9 cellular contexts compared by ENCODE assay signal in genomic region chr1:85992756-85993155, GRCh38.
DNase-seq lines count a peak whose midpoint lies in the region; ATAC-seq and TF ChIP-seq lines count a peak whose summit lies in the region.
"Had no signal": no experiment of that assay in that cellular context is flagged by ENCODE, and none has a peak within 500 bp of the region (broad histone marks: within the 10 kb centered on the region; RNA-seq: fewer than 3 reads in every experiment).

No MANE protein-coding gene starts in this region.

- H3K18ac ChIP-seq in IMR-90 (ENCODE audit: low read depth, low read length) = peak overlapping the region; percentile 85
- no peak overlapping the region for H3K18ac ChIP-seq in neuronal stem cell (ENCODE audit: low read length)

- no TSS peak for BruUV-seq in IMR-90 (replicated peaks; lab: Mats Ljungman, UMichigan)

- H3K9me3 ChIP-seq in IMR-90 (ENCODE audit: control insufficient read depth, insufficient read depth, low read length) = no peaks in the 10 kb centered on the region
- no peaks in the 10 kb centered on the region for H3K9me3 ChIP-seq in aorta (ENCODE audit: control insufficient read depth, low read length)
- H3K9me3 ChIP-seq in naive thymus-derived CD4-positive, alpha-beta T cell (ENCODE audit: control insufficient read depth in 2 of 3, low read length in 3 of 3) = no peaks in the 10 kb centered on the region
- no peaks in the 10 kb centered on the region for H3K9me3 ChIP-seq in neuronal stem cell (replicated peaks in 1 of 2; ENCODE audit: control insufficient read depth in 2 of 2, insufficient read depth in 1 of 2, low read depth in 1 of 2, low read length in 2 of 2)

- no peak for TF ChIP-seq CTCF in IMR-90 (conservative IDR thresholded peaks at IDR 0.05; ENCODE audit: low read depth, low read length)

- H2BK5ac ChIP-seq in IMR-90 (ENCODE audit: low read depth, low read length, poor library complexity, severe bottlenecking) (peak overlapping the region; percentile 76), neuronal stem cell (ENCODE audit: low read length) (no peak overlapping the region)

- H2BK120ac ChIP-seq in IMR-90 (ENCODE audit: low read depth, low read length) = peak overlapping the region; percentile 16; the same call in 1 of the 2 replicates
- H2BK120ac ChIP-seq in neuronal stem cell (ENCODE audit: low read depth, low read length) = no peak overlapping the region

- no peak overlapping the region for H2AK9ac ChIP-seq in IMR-90 (replicated peaks; ENCODE audit: low read depth, low read length, poor library complexity)

- no peaks in the 10 kb centered on the region for H3K79me1 ChIP-seq in IMR-90 (ENCODE audit: low read depth in 1 of 2, low read length in 2 of 2)
- no peaks in the 10 kb centered on the region for H3K79me1 ChIP-seq in neuronal stem cell (ENCODE audit: low read depth, low read length)

- H2BK15ac ChIP-seq in IMR-90 (ENCODE audit: low read depth, low read length) = no peak overlapping the region; the same call in 2 of the 3 replicates
- H2BK15ac ChIP-seq in neuronal stem cell (ENCODE audit: low read length) = no peak overlapping the region

- H3K9ac ChIP-seq in IMR-90 (ENCODE audit: low read depth, low read length) (no peak overlapping the region), neuronal stem cell (ENCODE audit: low read depth, low read length, poor library complexity) (no peak overlapping the region)

- no peak overlapping the region for H3K4me3 Mint-ChIP-seq in naive thymus-derived CD4-positive, alpha-beta T cell
- H3K4me3 Mint-ChIP-seq: T-helper 1 cell treated with Interleukin-12 subunit alpha and Interleukin-12 subunit beta and Interleukin-4 antibody, amounts not matched to agents 30 μg/mL and 1 μg/mL, for 36 hours had no signal

- H3K4me1 Mint-ChIP-seq in naive thymus-derived CD4-positive, alpha-beta T cell = no peaks in the 10 kb centered on the region

- H3K23ac ChIP-seq in IMR-90 (ENCODE audit: low read depth, low read length) = no peak overlapping the region
- no peak overlapping the region for H3K23ac ChIP-seq in neuronal stem cell (ENCODE audit: low read depth, low read length, poor library complexity)

- H3K36me3 Mint-ChIP-seq in naive thymus-derived CD4-positive, alpha-beta T cell = no peaks in the 10 kb centered on the region

- H4K20me1 ChIP-seq in IMR-90 (ENCODE audit: insufficient read depth, low read length) = no peaks in the 10 kb centered on the region

- H2AFZ ChIP-seq in IMR-90 (replicated peaks; ENCODE audit: low read length, poor library complexity) = no peak overlapping the region
- no peak overlapping the region for H2AFZ ChIP-seq in neuronal stem cell (ENCODE audit: low read length)

- H3K4me1 ChIP-seq in IMR-90 (ENCODE audit: control insufficient read depth, insufficient read depth, low read length) (no peaks in the 10 kb centered on the region), aorta (ENCODE audit: control insufficient read depth in 1 of 2, insufficient read depth in 2 of 2, low read length in 2 of 2) (no peaks in the 10 kb centered on the region), neuronal stem cell (ENCODE audit: control insufficient read depth in 2 of 2, insufficient read depth in 1 of 2, low read depth in 1 of 2, low read length in 2 of 2) (no peaks in the 10 kb centered on the region)
- H3K4me1 ChIP-seq in naive thymus-derived CD4-positive, alpha-beta T cell (ENCODE audit: control insufficient read depth in 2 of 2, insufficient read depth in 2 of 2, low read length in 2 of 2) = no peaks in the 10 kb centered on the region

- DNase-seq in ELR (ENCODE audit: low read depth) (peak; percentile 24), IMR-90 (peak; percentile 76), fibroblast of gingiva (ENCODE audit: low read depth) (peak; percentile 48), NCI-H2196 treated with DMSO at 0.1 percent for 48 hours (lab: John Stamatoyannopoulos, UW; ENCODE audit: unreplicated experiment) (no peak), aorta (no peak), neuronal stem cell (ENCODE audit: low spot score) (no peak)
- DNase-seq in naive thymus-derived CD4-positive, alpha-beta T cell = no peak

- CTCF ChIA-PET in IMR-90 (lab: Yijun Ruan, JAX) = interaction anchor here (1.5 kb wide), 1 partner anchor 81 kb away, joined by 4 read pairs; no protein-coding TSS in a partner anchor
- CTCF ChIA-PET in naive thymus-derived CD4-positive, alpha-beta T cell (lab: Charles Lee) = no interaction called here

- no peak overlapping the region for H4K8ac ChIP-seq in IMR-90 (ENCODE audit: low read depth in 2 of 2, low read length in 2 of 2)
- no peak overlapping the region for H4K8ac ChIP-seq in neuronal stem cell (ENCODE audit: low read depth, low read length)

- H3K56ac ChIP-seq in IMR-90 (ENCODE audit: extremely low read depth, insufficient read depth, low read length) = no peak overlapping the region

- H3K9me3 Mint-ChIP-seq in naive thymus-derived CD4-positive, alpha-beta T cell = peaks cover 0 to 5% (median 0%) of the 10 kb centered on the region in 11 donors
- H3K9me3 Mint-ChIP-seq: T-helper 1 cell treated with Interleukin-12 subunit alpha and Interleukin-12 subunit beta and Interleukin-4 antibody, amounts not matched to agents 30 μg/mL and 1 μg/mL, for 36 hours had no signal

- H2AK5ac ChIP-seq in IMR-90 (ENCODE audit: low read depth, low read length) (no peak overlapping the region), neuronal stem cell (ENCODE audit: low read depth, low read length) (no peak overlapping the region)

- no peaks in the 10 kb centered on the region for H3K27me3 ChIP-seq in IMR-90 (ENCODE audit: control insufficient read depth, insufficient read depth, low read length)
- H3K27me3 ChIP-seq in aorta (ENCODE audit: control insufficient read depth in 1 of 2, insufficient read depth in 2 of 2, low read length in 1 of 2) = no peaks in the 10 kb centered on the region
- H3K27me3 ChIP-seq in naive thymus-derived CD4-positive, alpha-beta T cell (ENCODE audit: control insufficient read depth in 2 of 2, insufficient read depth in 2 of 2, low read length in 2 of 2) = no peaks in the 10 kb centered on the region
- H3K27me3 ChIP-seq in neuronal stem cell (ENCODE audit: control insufficient read depth in 3 of 3, insufficient read depth in 3 of 3, low read depth in 1 of 3, low read length in 3 of 3) = no peaks in the 10 kb centered on the region

- H3K14ac ChIP-seq in IMR-90 (replicated peaks; ENCODE audit: low read depth, low read length) (no peak overlapping the region), neuronal stem cell (ENCODE audit: low read length) (no peak overlapping the region)

- H3K27ac ChIP-seq in IMR-90 (ENCODE audit: insufficient read depth, low read length) = peak overlapping the region; percentile 68; the same call in 1 of the 2 replicates
- H3K27ac ChIP-seq in aorta (ENCODE audit: low read depth in 1 of 2, low read length in 2 of 2) = no peak overlapping the region
- no peak overlapping the region for H3K27ac ChIP-seq in naive thymus-derived CD4-positive, alpha-beta T cell (ENCODE audit: low read depth, low read length)
- H3K27ac ChIP-seq in neuronal stem cell (replicated peaks; ENCODE audit: low read length) = no peak overlapping the region

- POLR2A ChIA-PET in IMR-90 (lab: Charles Lee; ENCODE audit: unreplicated experiment) = no interaction called here
- POLR2A ChIA-PET in naive thymus-derived CD4-positive, alpha-beta T cell (lab: Charles Lee) = no interaction called here

- no peaks in the 10 kb centered on the region for H3K36me3 ChIP-seq in IMR-90 (ENCODE audit: control insufficient read depth, insufficient read depth, low read length)
- H3K36me3 ChIP-seq in aorta (ENCODE audit: control insufficient read depth in 1 of 2, insufficient read depth in 2 of 2, low read length in 1 of 2) = no peaks in the 10 kb centered on the region
- H3K36me3 ChIP-seq in naive thymus-derived CD4-positive, alpha-beta T cell (ENCODE audit: control insufficient read depth in 2 of 3, insufficient read depth in 3 of 3, low read length in 3 of 3) = no peaks in the 10 kb centered on the region
- no peaks in the 10 kb centered on the region for H3K36me3 ChIP-seq in neuronal stem cell (replicated peaks in 1 of 2; ENCODE audit: control insufficient read depth in 2 of 2, insufficient read depth in 2 of 2, low read length in 2 of 2)

- intact Hi-C loops in IMR-90 (cut with micrococcal nuclease) = no loop called here
- intact Hi-C loops in aorta (cut with DNase I) = no loop called here
- intact Hi-C loops in naive thymus-derived CD4-positive, alpha-beta T cell (cut with micrococcal nuclease) = no loop called here

- H3K27me3 Mint-ChIP-seq in naive thymus-derived CD4-positive, alpha-beta T cell = peaks cover 0 to 6% (median 0%) of the 10 kb centered on the region in 5 donors

- no peak overlapping the region for H2BK12ac ChIP-seq in neuronal stem cell (ENCODE audit: low read length)

- dilution Hi-C loops in IMR-90 (cut with HindIII; ENCODE audit: low sequenced_read_pairs, unreplicated experiment) = no loop called here

- in situ Hi-C loops in IMR-90 (cut with MboI; ENCODE audit: low sequenced_read_pairs) = no loop called here

- H3K4ac ChIP-seq in IMR-90 (ENCODE audit: low read depth, low read length) = no peak overlapping the region
- H3K4ac ChIP-seq in neuronal stem cell (ENCODE audit: low read length) = no peak overlapping the region

- no peak for TF ChIP-seq POLR2A in IMR-90 (IDR thresholded peaks at IDR 0.05; ENCODE audit: low read depth, low read length)

- no peak overlapping the region for H4K5ac ChIP-seq in IMR-90 (ENCODE audit: low read depth, low read length)

- H3K27ac Mint-ChIP-seq in naive thymus-derived CD4-positive, alpha-beta T cell = no peak overlapping the region
- H3K27ac Mint-ChIP-seq: T-helper 1 cell treated with Interleukin-12 subunit alpha and Interleukin-12 subunit beta and Interleukin-4 antibody, amounts not matched to agents 30 μg/mL and 1 μg/mL, for 36 hours had no signal

- peak; percentile 50 for ATAC-seq in GM21619 (IDR thresholded peaks at IDR 0.05; ENCODE audit: unreplicated experiment)
- peak; percentile 84 for ATAC-seq in IMR-90 (ENCODE audit: low read depth)
- no peak for ATAC-seq in aorta (ENCODE audit: low FRiP score)
- ATAC-seq in naive thymus-derived CD4-positive, alpha-beta T cell = no peak

- H4K91ac ChIP-seq in IMR-90 (ENCODE audit: insufficient read depth, low read depth, low read length) = no peak overlapping the region
- no peak overlapping the region for H4K91ac ChIP-seq in neuronal stem cell (ENCODE audit: low read depth, low read length, poor library complexity)

- H2BK20ac ChIP-seq in IMR-90 (ENCODE audit: low read depth, low read length) = no peak overlapping the region

- H3K4me3 ChIP-seq in IMR-90 (ENCODE audit: insufficient read depth, low read depth, low read length) (no peak overlapping the region), aorta (ENCODE audit: low read length in 2 of 2) (no peak overlapping the region), neuronal stem cell (ENCODE audit: low read length in 2 of 2) (no peak overlapping the region)
- no peak overlapping the region for H3K4me3 ChIP-seq in naive thymus-derived CD4-positive, alpha-beta T cell (ENCODE audit: low read length)

- no peaks in the 10 kb centered on the region for H3K9me1 ChIP-seq in IMR-90 (ENCODE audit: insufficient read depth, low read length)

- TF ChIP-seq RAD21 in IMR-90 (IDR thresholded peaks at IDR 0.05; ENCODE audit: low read length) = no peak

- peak overlapping the region; percentile 86 for H3K4me2 ChIP-seq in IMR-90 (ENCODE audit: low read depth, low read length)
- no peak overlapping the region for H3K4me2 ChIP-seq in neuronal stem cell (ENCODE audit: insufficient read depth, low read length, poor library complexity, severe bottlenecking)

- no CpG with 5 or more reads among the region's 2 CpGs for WGBS in IMR-90 (ENCODE audit: extremely low coverage in 2 of 2, insufficient read length in 1 of 2), 2 experiments
- WGBS in aorta, 2 donors = 0 to 1% methylated on average over 2 of the region's 2 CpGs
- no CpG with 5 or more reads among the region's 2 CpGs for WGBS in neuronal stem cell (ENCODE audit: extremely low coverage in 2 of 2, insufficient read length in 2 of 2, insufficient replicate concordance in 1 of 2), 2 donors

Comparison
In these comparisons a context has a peak if more than half of its experiments do, and no peak if none do; other contexts are left out.
1. DNase-seq: peak in ELR (single experiment), IMR-90 (single experiment) and fibroblast of gingiva (single experiment); none in NCI-H2196 treated with DMSO at 0.1 percent for 48 hours (single experiment), aorta (0 of 2), naive thymus-derived CD4-positive, alpha-beta T cell (0 of 9) and neuronal stem cell (single experiment).
2. ATAC-seq: peak in GM21619 (single experiment) and IMR-90 (single experiment); none in aorta (single experiment) and naive thymus-derived CD4-positive, alpha-beta T cell (single experiment).